1 cellular context compared by ENCODE assay signal in genomic region chr12:62603811-62604098, GRCh38.
TF ChIP-seq lines count a peak whose summit lies in the region.

No MANE protein-coding gene starts in this region.

TF ChIP-seq in GM23338, 12 proteins besides CTCF, POLR2A, EP300 and RAD21 (continued from another document):
- TF ChIP-seq REST (IDR thresholded peaks at IDR 0.05; ENCODE audit: unreplicated experiment) (no peak), ETS1 (IDR thresholded peaks at IDR 0.05) (no peak), NANOG (IDR thresholded peaks at IDR 0.05; ENCODE audit: borderline replicate concordance) (no peak), EZH2 (IDR thresholded peaks at IDR 0.05; ENCODE audit: low read depth, unreplicated experiment) (no peak), EZH2phosphoT487 (IDR thresholded peaks at IDR 0.05; ENCODE audit: unreplicated experiment) (no peak)
